Comparison of ENCODE assay signal across 21 cellular contexts in genomic region chr6:13175759-13176158, GRCh38.
DNase-seq lines count a peak whose midpoint lies in the region; ATAC-seq and TF ChIP-seq lines count a peak whose summit lies in the region.
"Had no signal": no experiment of that assay in that cellular context is flagged by ENCODE, and none has a peak within 500 bp of the region (broad histone marks: within the 10 kb centered on the region; RNA-seq: fewer than 3 reads in every experiment).

No MANE protein-coding gene starts in this region.

- no peak overlapping the region for H3K14ac ChIP-seq in H9 (ENCODE audit: insufficient read depth, low read length)

- H3K4ac ChIP-seq in H9 (ENCODE audit: low read depth, low read length), result no peak overlapping the region

- H2BK12ac ChIP-seq in H9 (ENCODE audit: insufficient read length, low read depth, low read length), result no peak overlapping the region

- POLR2A ChIA-PET in WTC11 (lab: Charles Lee), result no interaction called here

- H3T11ph ChIP-seq in H9 (ENCODE audit: low read length), result no peak overlapping the region

- no peaks in the 10 kb centered on the region for H4K20me1 ChIP-seq in H9 (ENCODE audit: control insufficient read depth, insufficient read depth, insufficient read length)
- H4K20me1 ChIP-seq: BLaER1 had no signal

- no peak overlapping the region for H2BK20ac ChIP-seq in H9 (ENCODE audit: low read depth, low read length, poor library complexity, severe bottlenecking)

- CTCF ChIA-PET in WTC11 (lab: Charles Lee), result interaction anchor here (0.9 to 2.7 kb wide), 3 partner anchors 11 to 19 kb away, joined by 3 to 9 read pairs (median 3); no protein-coding TSS in a partner anchor

- H3K27ac ChIP-seq in H9 (ENCODE audit: insufficient read length, low read depth, low read length), result no peak overlapping the region
- H3K27ac ChIP-seq in iPS DF 6.9 (ENCODE audit: low read length), result no peak overlapping the region
- H3K27ac ChIP-seq: A549, BLaER1 had no signal

- no peak overlapping the region for H3K9ac ChIP-seq in H9 (ENCODE audit: extremely low read depth, insufficient read length, low read length)
- H3K9ac ChIP-seq: BLaER1 had no signal

- H4K8ac ChIP-seq in H9 (replicated peaks; ENCODE audit: insufficient read length, low read depth, low read length), result no peak overlapping the region

- H3K4me3 Mint-ChIP-seq in H9, result no peak overlapping the region; a peak in 2 of 5 replicates
- no peak overlapping the region for H3K4me3 Mint-ChIP-seq in WTC11
- H3K4me3 Mint-ChIP-seq: CD8-positive, alpha-beta T cell; IgD-negative memory B cell had no signal

- H2BK120ac ChIP-seq in H9 (ENCODE audit: low read depth, low read length, poor library complexity, severe bottlenecking), result no peak overlapping the region

- no peaks in the 10 kb centered on the region for H3K79me1 ChIP-seq in H9 (ENCODE audit: insufficient read depth, low read depth, low read length, poor library complexity, severe bottlenecking)

- H3K27me3 Mint-ChIP-seq in H9 (ENCODE audit: low read depth), result no peaks in the 10 kb centered on the region
- no peaks in the 10 kb centered on the region for H3K27me3 Mint-ChIP-seq in WTC11 (ENCODE audit: low read depth)

- no peaks in the 10 kb centered on the region for H3K9me3 Mint-ChIP-seq in H9
- H3K9me3 Mint-ChIP-seq in WTC11, result no peaks in the 10 kb centered on the region
- H3K9me3 Mint-ChIP-seq: CD8-positive, alpha-beta T cell; IgD-negative memory B cell had no signal

- peak; percentile 98 for ATAC-seq in WTC11
- no peak for ATAC-seq in HG02588 (IDR thresholded peaks at IDR 0.05; ENCODE audit: unreplicated experiment)
- ATAC-seq in GM18873 (IDR thresholded peaks at IDR 0.05; ENCODE audit: low FRiP score, unreplicated experiment), result no peak
- ATAC-seq: A549; CD8-positive, alpha-beta T cell; Panc1; Right ventricle myocardium inferior had no signal

- H4K91ac ChIP-seq in H9 (ENCODE audit: insufficient read length, low read depth, low read length), result no peak overlapping the region

- H3K4me1 ChIP-seq in H9 (ENCODE audit: insufficient read depth, low read length) (peaks cover 2% of the 10 kb centered on the region; the same call in 1 of the 2 replicates), iPS DF 6.9 (ENCODE audit: control insufficient read depth, insufficient read depth, low read length) (peaks cover 5% of the 10 kb centered on the region)
- H3K4me1 ChIP-seq: A549 had no signal

- H3K4me3 ChIP-seq in iPS DF 6.9 (ENCODE audit: low read length), result no peak overlapping the region
- H3K4me3 ChIP-seq: A549, BLaER1 had no signal

- H3K27ac Mint-ChIP-seq in H9 (peak overlapping the region in 1 of 3 experiments; percentile 23; a peak in 2 of 7 replicates), WTC11 (peak overlapping the region; percentile 1; the same call in 1 of the 2 replicates)
- H3K27ac Mint-ChIP-seq: CD8-positive, alpha-beta T cell; IgD-negative memory B cell had no signal

- H2BK15ac ChIP-seq in H9 (ENCODE audit: low read depth, low read length), result no peak overlapping the region

- no peak overlapping the region for H2AFZ ChIP-seq in H9 (ENCODE audit: low read length)

- no peak overlapping the region for H4K5ac ChIP-seq in H9 (ENCODE audit: insufficient read length, low read depth, low read length)

- H3K56ac ChIP-seq in H9 (ENCODE audit: insufficient read length, low read depth, low read length), result no peak overlapping the region

- no peaks in the 10 kb centered on the region for H3K27me3 ChIP-seq in H9 (ENCODE audit: insufficient read depth, low read length)
- H3K27me3 ChIP-seq in iPS DF 6.9 (ENCODE audit: control insufficient read depth, insufficient read depth, low read length), result no peaks in the 10 kb centered on the region
- H3K27me3 ChIP-seq: BLaER1 had no signal

- H3K36me3 ChIP-seq in iPS DF 6.9 (ENCODE audit: control insufficient read depth, insufficient read depth, low read length), result no peaks in the 10 kb centered on the region
- H3K36me3 ChIP-seq: BLaER1 had no signal

- no peaks in the 10 kb centered on the region for H3K23me2 ChIP-seq in H9 (ENCODE audit: insufficient read length, low read depth, low read length, poor library complexity, severe bottlenecking)

- H3K9me3 ChIP-seq in H9 (ENCODE audit: control insufficient read depth, low read depth, low read length), result no peaks in the 10 kb centered on the region
- no peaks in the 10 kb centered on the region for H3K9me3 ChIP-seq in iPS DF 6.9 (ENCODE audit: control insufficient read depth, insufficient read depth, low read length)
- H3K9me3 ChIP-seq: A549, BLaER1 had no signal

- peak; percentile 51 for TF ChIP-seq CTCF in H9 (conservative IDR thresholded peaks at IDR 0.05)
- no peak for TF ChIP-seq CTCF in WTC11 (IDR thresholded peaks at IDR 0.05)

- H3K4me1 Mint-ChIP-seq in H9 (peaks cover 37 to 42% of the 10 kb centered on the region in 2 experiments), WTC11 (peaks cover 45% of the 10 kb centered on the region)

- no peak overlapping the region for H3K23ac ChIP-seq in H9 (ENCODE audit: insufficient read length, low read depth, low read length)

- H3K18ac ChIP-seq in H9 (ENCODE audit: insufficient read length, low read depth, low read length), result no peak overlapping the region

- WGBS in H9 (ENCODE audit: extremely low coverage, insufficient read length, low lambda C conversion rate), result no CpG with 5 or more reads among the region's 4 CpGs
- WGBS in iPS DF 6.9 (ENCODE audit: insufficient coverage, insufficient read length), result no CpG with 5 or more reads among the region's 4 CpGs

- H3K36me3 Mint-ChIP-seq in H9 (ENCODE audit: insufficient read depth in 1 of 3, low read depth in 3 of 3), result no peaks in the 10 kb centered on the region
- H3K36me3 Mint-ChIP-seq in WTC11, result no peaks in the 10 kb centered on the region
- H3K36me3 Mint-ChIP-seq: CD8-positive, alpha-beta T cell; IgD-negative memory B cell had no signal

- H2AK5ac ChIP-seq in H9 (ENCODE audit: insufficient read length, low read length), result no peak overlapping the region

- no peak overlapping the region for H3K4me2 ChIP-seq in H9 (ENCODE audit: insufficient read depth, insufficient read length, low read length)
- H3K4me2 ChIP-seq: A549, BLaER1 had no signal

- no peaks in the 10 kb centered on the region for H3K79me2 ChIP-seq in H9 (ENCODE audit: insufficient read depth, low read length)

- H2BK5ac ChIP-seq in H9 (ENCODE audit: insufficient read length, low read length), result no peak overlapping the region

- peak; percentile 7 for DNase-seq in CMK (ENCODE audit: low read depth)
- DNase-seq in H9, result peak; percentile 63
- peak; percentile 57 for DNase-seq in WTC11 (ENCODE audit: low spot score)
- peak; percentile 37 for DNase-seq in iPS DF 6.9 (ENCODE audit: low read depth, low spot score)
- no peak for DNase-seq in activated naive CD4-positive, alpha-beta T cell (lab: John Stamatoyannopoulos, UW)
- no peak for DNase-seq in NCI-H1694 (lab: John Stamatoyannopoulos, UW)
- DNase-seq: CD8-positive, alpha-beta T cell; DMS53; EL; Kasumi-1; NCI-H1105; NCI-H2227 treated with DMSO at 0.1 percent for 48 hours; NCI-H524; SW 1271 had no signal

TF ChIP-seq in WTC11, 78 proteins besides CTCF, POLR2A, EP300 and RAD21:
- TF ChIP-seq HMGXB4 (CRISPR knock-in tag; IDR thresholded peaks at IDR 0.05) (no peak), ZNF219 (CRISPR knock-in tag; IDR thresholded peaks at IDR 0.05; ENCODE audit: borderline replicate concordance) (no peak), ZNF317 (CRISPR knock-in tag; IDR thresholded peaks at IDR 0.05; ENCODE audit: borderline replicate concordance, low read depth) (no peak), USF2 (CRISPR knock-in tag; IDR thresholded peaks at IDR 0.05) (no peak), RORB (CRISPR knock-in tag; IDR thresholded peaks at IDR 0.05) (no peak), FOXP1 (CRISPR knock-in tag; IDR thresholded peaks at IDR 0.05; ENCODE audit: borderline replicate concordance) (no peak), SMAD3 (CRISPR knock-in tag; IDR thresholded peaks at IDR 0.05; ENCODE audit: borderline replicate concordance) (no peak), FOXP4 (CRISPR knock-in tag; IDR thresholded peaks at IDR 0.05) (no peak)

Comparison
In these comparisons a context has a peak if more than half of its experiments do, and no peak if none do; other contexts are left out.
1. DNase-seq: peak in CMK (single experiment), H9 (single experiment), WTC11 (single experiment) and iPS DF 6.9 (single experiment); none in activated naive CD4-positive, alpha-beta T cell (0 of 4) and NCI-H1694 (single experiment).